8 cellular contexts compared by ENCODE assay signal in genomic region chr16:84726670-84727467, GRCh38. TPM values are rescaled to one million over a fixed set of nuclear protein-coding genes. Genes with fewer than 3 reads are reported as not detected.
DNase-seq lines count a peak whose midpoint lies in the region; ATAC-seq and TF ChIP-seq lines count a peak whose summit lies in the region.

No MANE protein-coding gene starts in this region.

- peaks cover 83% of the 10 kb centered on the region for H3K4me1 Mint-ChIP-seq in activated T-cell treated with anti-CD3 and anti-CD28 coated beads, Interleukin-2, amount 50 U/mL, for 24 hours (ENCODE audit: low read depth)

- H3K9ac ChIP-seq in OCI-LY3 (ENCODE audit: low read length) = peak overlapping the region; percentile 57

- WGBS in transverse colon (ENCODE audit: low coverage in 1 of 2), 2 donors = 44 to 49% methylated on average over 5 to 14 of the region's 14 CpGs

- peak overlapping the region; percentile 60 for H3K27ac ChIP-seq in OCI-LY3 (ENCODE audit: low read length)
- H3K27ac ChIP-seq in transverse colon = peak overlapping the region; percentile 73 to 76 (median 74)

- H3K4me3 Mint-ChIP-seq in activated T-cell treated with anti-CD3 and anti-CD28 coated beads, Interleukin-2, amount 50 U/mL, for 24 hours = no peak overlapping the region

- no peaks in the 10 kb centered on the region for H3K9me3 Mint-ChIP-seq in activated T-cell treated with anti-CD3 and anti-CD28 coated beads, Interleukin-2, amount 50 U/mL, for 24 hours

- H3K4me1 ChIP-seq in OCI-LY3 (ENCODE audit: low read length) (peaks cover 62% of the 10 kb centered on the region), transverse colon (peaks cover 13 to 82% (median 54%) of the 10 kb centered on the region in 4 donors)

- ATAC-seq in left ventricle myocardium superior = peak; percentile 40
- ATAC-seq in HG03565 (IDR thresholded peaks at IDR 0.05; ENCODE audit: unreplicated experiment) = no peak

- H3K79me2 ChIP-seq in OCI-LY3 (ENCODE audit: low read length) = peaks cover 99% of the 10 kb centered on the region

- H3K9me3 ChIP-seq in OCI-LY3 (ENCODE audit: insufficient read depth, low read length) (no peaks in the 10 kb centered on the region), transverse colon (no peaks in the 10 kb centered on the region)

- DNase-seq in activated T-cell treated with anti-CD3 and anti-CD28 coated beads, Interleukin-2, amount 50 U/mL, for 24 hours = no peak
- DNase-seq in activated T-cell treated with anti-CD3 and anti-CD28 coated beads, Interleukin-2, amount 50 U/mL, for 1 hour = no peak
- peak; percentile 44 for DNase-seq in left ventricle myocardium superior
- peak; percentile 45 for DNase-seq in transverse colon
- DNase-seq in activated CD4-positive, CD25-positive, alpha-beta regulatory T cell treated with anti-CD3 and anti-CD28 coated beads, Interleukin-2, amount 50 U/mL, for 72 hours = no peak
- no peak for DNase-seq in GM20000 (ENCODE audit: low spot score)

- H2AFZ ChIP-seq in OCI-LY3 (ENCODE audit: low read depth, low read length) = no peak overlapping the region

- H3K27ac Mint-ChIP-seq in activated T-cell treated with anti-CD3 and anti-CD28 coated beads, Interleukin-2, amount 50 U/mL, for 24 hours = peak overlapping the region; percentile 62

- no peak for TF ChIP-seq POLR2A in transverse colon (IDR thresholded peaks at IDR 0.05)

- H4K20me1 ChIP-seq in OCI-LY3 (ENCODE audit: insufficient read depth, low read length) = peaks cover 92% of the 10 kb centered on the region

- TF ChIP-seq EP300 in transverse colon (IDR thresholded peaks at IDR 0.05; ENCODE audit: low read depth) = no peak

- in situ Hi-C loops in transverse colon (cut with MboI; ENCODE audit: low pct_ligation_motif_present in 1 of 4, low pct_unique_long_range_greater_than_20kb in 1 of 4, low sequenced_read_pairs in 3 of 4) = loop anchor here in 3 of 4 donors (10.0 to 25.0 kb wide), 2 partner anchors 102 to 215 kb away; partner anchors contain the start of gene MEAK7 (in 1 of the 3)

- H3K27me3 ChIP-seq in OCI-LY3 (ENCODE audit: low read depth, low read length) (no peaks in the 10 kb centered on the region), transverse colon (no peaks in the 10 kb centered on the region)

- TF ChIP-seq CTCF in OCI-LY3 (IDR thresholded peaks at IDR 0.05; ENCODE audit: low read depth, low read length) = no peak
- no peak for TF ChIP-seq CTCF in transverse colon (IDR thresholded peaks at IDR 0.05)
- TF ChIP-seq CTCF in GM20000 (IDR thresholded peaks at IDR 0.05; ENCODE audit: extremely low read depth, missing control alignments) = no peak

- peaks cover 21% of the 10 kb centered on the region for H3K36me3 Mint-ChIP-seq in activated T-cell treated with anti-CD3 and anti-CD28 coated beads, Interleukin-2, amount 50 U/mL, for 24 hours (ENCODE audit: low read depth)

- H3K4me3 ChIP-seq in OCI-LY3 (ENCODE audit: low read length) = peak overlapping the region; percentile 74
- H3K4me3 ChIP-seq in transverse colon = peak overlapping the region in 1 of 4 donors; percentile 24

- intact Hi-C loops in left ventricle myocardium superior (cut with micrococcal nuclease) (loop anchor here (5.0 to 10.0 kb wide), 3 partner anchors 55 to 212 kb away; no protein-coding TSS in a partner anchor), transverse colon (cut with DNase I; ENCODE audit: low total_unique reads) (loop anchor here (5.0 to 10.0 kb wide), 2 partner anchors 55 to 212 kb away; no protein-coding TSS in a partner anchor)

- H3K27me3 Mint-ChIP-seq in activated T-cell treated with anti-CD3 and anti-CD28 coated beads, Interleukin-2, amount 50 U/mL, for 24 hours = no peaks in the 10 kb centered on the region

- H3K36me3 ChIP-seq in OCI-LY3 (replicated peaks; ENCODE audit: low read depth, low read length) (peaks cover 4% of the 10 kb centered on the region), transverse colon (no peaks in the 10 kb centered on the region)

- H3K4me2 ChIP-seq in OCI-LY3 (ENCODE audit: low read length) = peak overlapping the region; percentile 99

RNA-seq across cellular contexts. Expression of gene USP10, which starts 27.1 kb away (rescaled TPM):
- 74.5 TPM for total RNA-seq in left ventricle myocardium superior
- total RNA-seq in transverse colon = 10 to 100 TPM; 23.6 to 56.8 (median 45.4) TPM

Comparison
In these comparisons a context has a peak if more than half of its experiments do, and no peak if none do; other contexts are left out.
1. DNase-seq: peak in left ventricle myocardium superior (single experiment) and transverse colon (single experiment); none in activated T-cell treated with anti-CD3 and anti-CD28 coated beads, Interleukin-2, amount 50 U/mL, for 24 hours (single experiment), activated T-cell treated with anti-CD3 and anti-CD28 coated beads, Interleukin-2, amount 50 U/mL, for 1 hour (single experiment), activated CD4-positive, CD25-positive, alpha-beta regulatory T cell treated with anti-CD3 and anti-CD28 coated beads, Interleukin-2, amount 50 U/mL, for 72 hours (single experiment) and GM20000 (single experiment).